In genomic region chr19:33080761-33081681, GRCh38 we compare ENCODE assay signal across 8 cellular contexts. TPM values are rescaled to one million over a fixed set of nuclear protein-coding genes. Genes with fewer than 3 reads are reported as not detected.
DNase-seq lines count a peak whose midpoint lies in the region; ATAC-seq and TF ChIP-seq lines count a peak whose summit lies in the region.

A gene with protein sequence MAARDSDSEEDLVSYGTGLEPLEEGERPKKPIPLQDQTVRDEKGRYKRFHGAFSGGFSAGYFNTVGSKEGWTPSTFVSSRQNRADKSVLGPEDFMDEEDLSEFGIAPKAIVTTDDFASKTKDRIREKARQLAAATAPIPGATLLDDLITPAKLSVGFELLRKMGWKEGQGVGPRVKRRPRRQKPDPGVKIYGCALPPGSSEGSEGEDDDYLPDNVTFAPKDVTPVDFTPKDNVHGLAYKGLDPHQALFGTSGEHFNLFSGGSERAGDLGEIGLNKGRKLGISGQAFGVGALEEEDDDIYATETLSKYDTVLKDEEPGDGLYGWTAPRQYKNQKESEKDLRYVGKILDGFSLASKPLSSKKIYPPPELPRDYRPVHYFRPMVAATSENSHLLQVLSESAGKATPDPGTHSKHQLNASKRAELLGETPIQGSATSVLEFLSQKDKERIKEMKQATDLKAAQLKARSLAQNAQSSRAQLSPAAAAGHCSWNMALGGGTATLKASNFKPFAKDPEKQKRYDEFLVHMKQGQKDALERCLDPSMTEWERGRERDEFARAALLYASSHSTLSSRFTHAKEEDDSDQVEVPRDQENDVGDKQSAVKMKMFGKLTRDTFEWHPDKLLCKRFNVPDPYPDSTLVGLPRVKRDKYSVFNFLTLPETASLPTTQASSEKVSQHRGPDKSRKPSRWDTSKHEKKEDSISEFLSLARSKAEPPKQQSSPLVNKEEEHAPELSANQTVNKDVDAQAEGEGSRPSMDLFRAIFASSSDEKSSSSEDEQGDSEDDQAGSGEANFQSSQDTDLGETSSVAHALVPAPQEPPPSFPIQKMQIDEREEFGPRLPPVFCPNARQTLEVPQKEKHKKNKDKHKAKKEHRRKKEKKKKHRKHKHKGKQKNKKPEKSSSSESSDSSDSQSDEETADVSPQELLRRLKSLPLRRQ (plus strand): TSS chr19:33081181. CDS start chr19:33081194, 13 bp downstream.

- peaks cover 33% of the 10 kb centered on the region for H3K4me1 Mint-ChIP-seq in brain

- no peaks in the 10 kb centered on the region for H3K36me3 Mint-ChIP-seq in brain

- peak within 1 kb of the TSS; percentile 90 to 99 (median 96) for H3K27ac Mint-ChIP-seq in brain

- peak within 1 kb of the TSS; percentile 91 to 99 (median 94) for H3K4me3 Mint-ChIP-seq in brain

- TF ChIP-seq CTCF in brain (conservative IDR thresholded peaks at IDR 0.05): no peak

- peaks cover 12% of the 10 kb centered on the region for H3K27me3 Mint-ChIP-seq in brain

- peak; percentile 89 for ATAC-seq in HG02981 (IDR thresholded peaks at IDR 0.05; ENCODE audit: unreplicated experiment)

- DNase-seq in NCI-H1436 (lab: John Stamatoyannopoulos, UW) (peak; percentile 79), NCI-H1436 treated with DMSO at 0.1 percent for 48 hours (lab: John Stamatoyannopoulos, UW) (no peak), NCI-H2107 (lab: John Stamatoyannopoulos, UW) (peak; percentile 57), UCSD-AML1 (lab: John Stamatoyannopoulos, UW; ENCODE audit: unreplicated experiment) (peak; percentile 83), skeletal muscle cell (ENCODE audit: low read depth) (peak; percentile 39)

- peak within 1 kb of the TSS; percentile 93 for H3K4me3 ChIP-seq in iPS-11a (ENCODE audit: low read depth, low read length)
- H3K4me3 ChIP-seq in skeletal muscle cell (ENCODE audit: low read depth, low read length): peak within 1 kb of the TSS; percentile 100

- no peaks in the 10 kb centered on the region for H3K9me3 Mint-ChIP-seq in brain

RNA-seq across cellular contexts. Expression of the gene that starts here (rescaled TPM):
- 24.2 TPM for polyA plus RNA-seq in brain (ENCODE audit: insufficient read depth, low read depth, low replicate concordance)
